Comparison of ENCODE assay signal across 8 cellular contexts in the genomic region with DNA sequence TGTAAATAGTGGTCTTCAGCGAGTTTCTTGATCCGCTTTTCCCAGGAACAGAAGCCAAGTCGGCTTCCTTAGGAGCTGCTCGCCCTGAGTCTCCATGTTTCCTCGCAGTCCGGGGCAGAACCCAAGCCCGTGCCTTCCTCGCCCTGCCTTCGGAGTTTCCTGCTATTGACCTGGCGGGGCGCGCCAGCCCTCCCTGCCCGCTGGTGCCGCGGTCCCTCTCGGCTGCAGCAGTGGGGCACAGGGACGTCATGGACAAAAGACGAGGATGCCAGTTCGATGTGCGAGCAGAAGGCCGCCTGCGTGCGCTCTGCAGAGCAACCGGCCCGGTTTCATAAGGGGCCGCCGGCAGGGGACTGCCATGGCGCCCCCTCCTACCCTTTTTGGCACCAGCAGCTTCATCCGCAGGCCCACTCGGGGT. TPM values are rescaled to one million over a fixed set of nuclear protein-coding genes. Genes with fewer than 3 reads are reported as not detected.
DNase-seq lines count a peak whose midpoint lies in the region; ATAC-seq, FAIRE-seq and TF ChIP-seq lines count a peak whose summit lies in the region.

No MANE protein-coding gene starts in this region.

- peak overlapping the region; percentile 75; the same call in 1 of the 2 replicates for H4K8ac ChIP-seq in H1 (ENCODE audit: extremely low read depth, insufficient read depth, low read length)

- WGBS in H1 (ENCODE audit: extremely low coverage in 1 of 2, insufficient coverage in 1 of 2, insufficient read length in 1 of 2, insufficient replicate concordance in 2 of 2, low coverage in 1 of 2, low lambda C conversion rate in 2 of 2, missing lambda C conversion rate in 1 of 2), 2 experiments = 23% methylated on average over 29 of the region's 30 CpGs; no CpG with 5 or more reads in 1 of the 2 experiments
- 12 to 19% methylated on average over 13 to 30 of the region's 30 CpGs for WGBS in upper lobe of left lung, 2 donors

- H3K79me1 ChIP-seq in H1 (ENCODE audit: low read depth, low read length) = no peaks in the 10 kb centered on the region

- H3K36me3 ChIP-seq in ES-I3 (ENCODE audit: insufficient read depth, low read length) (no peaks in the 10 kb centered on the region), H1 (ENCODE audit: control insufficient read depth in 2 of 4, insufficient read depth in 4 of 4, low read length in 3 of 4) (no peaks in the 10 kb centered on the region), muscle layer of colon (ENCODE audit: insufficient read depth, low read length) (no peaks in the 10 kb centered on the region), upper lobe of left lung (no peaks in the 10 kb centered on the region), OCI-LY7 (ENCODE audit: insufficient read depth, low read length) (no peaks in the 10 kb centered on the region)

- H2BK120ac ChIP-seq in H1 (replicated peaks; ENCODE audit: low read depth, low read length) = peak overlapping the region; percentile 47

- H2BK5ac ChIP-seq in H1 (ENCODE audit: low read depth, low read length) = peak overlapping the region; percentile 92

- H3K9ac ChIP-seq in ES-I3 (ENCODE audit: low read depth, low read length) = peak overlapping the region; percentile 55
- peak overlapping the region in 3 of 4 experiments; percentile 38 to 55 (median 49); a peak in 5 of 7 replicates for H3K9ac ChIP-seq in H1 (replicated peaks in 1 of 4; ENCODE audit: extremely low read depth in 1 of 4, low read depth in 3 of 4, low read length in 3 of 4)
- H3K9ac ChIP-seq in muscle layer of colon (ENCODE audit: low read length) = peak overlapping the region; percentile 46

- CTCF ChIA-PET in H1 (lab: Charles Lee; ENCODE audit: partially characterized antibody) (interaction anchor here (0.7 to 8.3 kb wide), 45 partner anchors 11 to 597 kb away, joined by 3 to 92 read pairs (median 5); a partner anchor contains a TSS), HEK293T (lab: Yijun Ruan, JAX) (no interaction called here), OCI-LY7 (lab: Charles Lee; ENCODE audit: unreplicated experiment) (no interaction called here)

- peak overlapping the region; percentile 73 for H2BK12ac ChIP-seq in H1 (ENCODE audit: low read depth, low read length)

- POLR2A ChIA-PET in H1 (lab: Charles Lee; ENCODE audit: partially characterized antibody) (interaction anchor here (0.6 to 4.0 kb wide), 13 partner anchors 30 to 339 kb away, joined by 3 to 63 read pairs (median 3); no protein-coding TSS in a partner anchor), HEK293T (lab: Yijun Ruan, JAX) (no interaction called here), OCI-LY7 (lab: Charles Lee) (no interaction called here)

- H3K27ac ChIP-seq in H1 (ENCODE audit: low read depth, low read length) = peak overlapping the region; percentile 87; the same call in 1 of the 2 replicates
- peak overlapping the region; percentile 71 for H3K27ac ChIP-seq in muscle layer of colon (ENCODE audit: low read depth, low read length)
- peak overlapping the region; percentile 54 to 79 (median 74) for H3K27ac ChIP-seq in upper lobe of left lung
- H3K27ac ChIP-seq in OCI-LY7 (ENCODE audit: low read depth, low read length, poor library complexity, severe bottlenecking) = no peak overlapping the region

- H2BK15ac ChIP-seq in H1 (ENCODE audit: low read length) = no peak overlapping the region

- H2AFZ ChIP-seq in H1 (ENCODE audit: low read length) = no peak overlapping the region
- no peak overlapping the region for H2AFZ ChIP-seq in OCI-LY7 (ENCODE audit: low read length)

- H3K4ac ChIP-seq in H1 (replicated peaks; ENCODE audit: insufficient read length, low read depth, low read length) = peak overlapping the region; percentile 99

- peak overlapping the region; percentile 12 for H3K14ac ChIP-seq in H1 (ENCODE audit: insufficient read length)

- DNase-seq in activated CD4-positive, alpha-beta T cell treated with anti-CD3 and anti-CD28 coated beads for 1 hour = peak; percentile 11
- peak in 1 of 2 experiments; percentile 74 for DNase-seq in H1 (ENCODE audit: low read depth in 1 of 2, low spot score in 2 of 2)
- peak; percentile 37 to 87 for DNase-seq in upper lobe of left lung
- no peak for DNase-seq in HEK293T (ENCODE audit: extremely low spot score)
- DNase-seq in OCI-LY7 (ENCODE audit: low spot score) = no peak

- no peaks in the 10 kb centered on the region for H3K9me2 ChIP-seq in OCI-LY7 (ENCODE audit: insufficient read depth, low read length)

- no peak; a peak in 1 of 3 replicates for TF ChIP-seq POLR2A in H1 (IDR thresholded peaks at IDR 0.05; ENCODE audit: control extremely low read depth in 1 of 2, low read depth in 2 of 2, low read length in 2 of 2)
- no peak for TF ChIP-seq POLR2A in upper lobe of left lung (IDR thresholded peaks at IDR 0.05)

- no peak overlapping the region for H2AK5ac ChIP-seq in H1 (ENCODE audit: low read depth, low read length)

- TF ChIP-seq CTCF in H1 (IDR thresholded peaks at IDR 0.05; ENCODE audit: control extremely low read depth in 1 of 3, insufficient read depth in 1 of 3, low read depth in 1 of 3, low read length in 3 of 3) (peak in 2 of 3 experiments; percentile 21 to 23; a peak in 2 of 4 replicates), upper lobe of left lung (IDR thresholded peaks at IDR 0.05) (no peak), OCI-LY7 (conservative IDR thresholded peaks at IDR 0.05; ENCODE audit: low read length) (no peak)

- H2BK20ac ChIP-seq in H1 (ENCODE audit: low read length) = no peak overlapping the region; the same call in 1 of the 2 replicates

- H3K56ac ChIP-seq in H1 (replicated peaks; ENCODE audit: insufficient read length, low read depth, low read length) = peak overlapping the region; percentile 73

- H3K9me3 ChIP-seq in ES-I3 (ENCODE audit: control insufficient read depth, insufficient read depth, low read length) (no peaks in the 10 kb centered on the region), H1 (ENCODE audit: insufficient read depth in 2 of 2, low read depth in 1 of 2, low read length in 1 of 2) (no peaks in the 10 kb centered on the region), muscle layer of colon (ENCODE audit: low read length) (no peaks in the 10 kb centered on the region), upper lobe of left lung (no peaks in the 10 kb centered on the region), OCI-LY7 (ENCODE audit: low read length) (no peaks in the 10 kb centered on the region)

- TF ChIP-seq EP300 in H1 (IDR thresholded peaks at IDR 0.05; ENCODE audit: borderline replicate concordance in 1 of 2, low read depth in 2 of 2, low read length in 2 of 2) (no peak), upper lobe of left lung (IDR thresholded peaks at IDR 0.05) (no peak)

- no peaks in the 10 kb centered on the region; the same call in 1 of the 2 replicates for H3K23me2 ChIP-seq in H1 (ENCODE audit: low read depth, low read length)

- ATAC-seq in HG02981 (IDR thresholded peaks at IDR 0.05; ENCODE audit: unreplicated experiment) = peak; percentile 28
- peak in 1 of 2 donors; percentile 74 for ATAC-seq in upper lobe of left lung (ENCODE audit: low FRiP score in 2 of 2)

- FAIRE-seq in H1 (lab: Jason Lieb, UNC) = no peak

- H3K4me2 ChIP-seq in H1 (ENCODE audit: insufficient read depth in 1 of 2, low read depth in 2 of 2, low read length in 2 of 2) = peak overlapping the region; percentile 61 to 77
- H3K4me2 ChIP-seq in OCI-LY7 (ENCODE audit: low read length) = no peak overlapping the region

- peak overlapping the region; percentile 99 for H4K91ac ChIP-seq in H1 (replicated peaks; ENCODE audit: insufficient read length, low read length)

- peak overlapping the region; percentile 21 to 50 (median 31) for H3K4me3 ChIP-seq in H1 (ENCODE audit: extremely low read depth in 1 of 4, insufficient read depth in 2 of 4, low read depth in 3 of 4, low read length in 4 of 4)
- peak overlapping the region; percentile 26 to 62 for H3K4me3 ChIP-seq in muscle layer of colon (ENCODE audit: low read depth in 1 of 2, low read length in 2 of 2)
- peak overlapping the region; percentile 0 to 47 (median 46) for H3K4me3 ChIP-seq in upper lobe of left lung
- no peak overlapping the region for H3K4me3 ChIP-seq in OCI-LY7 (ENCODE audit: low read depth, low read length, poor library complexity, severe bottlenecking)

- no peaks in the 10 kb centered on the region for H4K20me1 ChIP-seq in H1 (replicated peaks in 1 of 2; ENCODE audit: control insufficient read depth in 1 of 2, insufficient read depth in 2 of 2, low read length in 2 of 2)
- H4K20me1 ChIP-seq in OCI-LY7 (ENCODE audit: insufficient read depth, low read length) = no peaks in the 10 kb centered on the region

- H4K5ac ChIP-seq in H1 (ENCODE audit: insufficient read length, low read depth, low read length) = peak overlapping the region; percentile 98

- no peak overlapping the region for H3K23ac ChIP-seq in H1 (ENCODE audit: insufficient read length)

- H3K79me2 ChIP-seq in H1 (ENCODE audit: control insufficient read depth in 1 of 2, insufficient read depth in 2 of 2, low read length in 2 of 2) (peaks cover 0 to 7% of the 10 kb centered on the region in 2 experiments; a peak in 1 of 4 replicates), OCI-LY7 (ENCODE audit: insufficient read depth, low read depth, low read length) (no peaks in the 10 kb centered on the region)

- no TSS peak for BruUV-seq in OCI-LY7 (replicated peaks; lab: Mats Ljungman, UMichigan)

- intact Hi-C loops in OCI-LY7 (cut with micrococcal nuclease; ENCODE audit: unreplicated experiment) = loop anchor here (2.0 to 10.0 kb wide), 3 partner anchors 47 to 857 kb away; no protein-coding TSS in a partner anchor

- TF ChIP-seq RAD21 in H1 (IDR thresholded peaks at IDR 0.05 in 1 of 2, conservative IDR thresholded peaks at IDR 0.05 in 1 of 2; ENCODE audit: low read depth in 2 of 2, low read length in 2 of 2) = peak; percentile 6 to 33; a peak in 2 of 4 replicates

- H3K4me1 ChIP-seq in ES-I3 (ENCODE audit: insufficient read depth, low read length) (peaks cover 53% of the 10 kb centered on the region), H1 (replicated peaks in 1 of 4; ENCODE audit: control insufficient read depth in 3 of 4, insufficient read depth in 4 of 4, low read length in 3 of 4) (peaks cover 14 to 28% (median 21%) of the 10 kb centered on the region in 4 experiments), muscle layer of colon (ENCODE audit: insufficient read depth, low read length) (peaks cover 11% of the 10 kb centered on the region), upper lobe of left lung (peaks cover 8 to 21% (median 17%) of the 10 kb centered on the region in 4 donors), OCI-LY7 (ENCODE audit: insufficient read depth, low read length, poor library complexity, severe bottlenecking) (no peaks in the 10 kb centered on the region)

- H3K18ac ChIP-seq in H1 (ENCODE audit: extremely low read depth, low read length) = peak overlapping the region; percentile 99

- no peaks in the 10 kb centered on the region for H3K27me3 ChIP-seq in H1 (replicated peaks in 1 of 4; ENCODE audit: control insufficient read depth in 3 of 4, extremely low read depth in 1 of 4, insufficient read depth in 3 of 4, low read length in 3 of 4)
- no peaks in the 10 kb centered on the region for H3K27me3 ChIP-seq in muscle layer of colon (ENCODE audit: control insufficient read depth in 1 of 2, insufficient read depth in 2 of 2, low read length in 2 of 2)
- H3K27me3 ChIP-seq in upper lobe of left lung = peaks cover 0 to 2% (median 0%) of the 10 kb centered on the region in 4 donors

RNA-seq across cellular contexts. Expression of a gene that starts 51.4 kb away (rescaled TPM):
- 9.8 and 11.3 TPM in 2 replicates for total RNA-seq in H1 (2021; fragmentation: NEBNext Ultra II Directional; extraction: Animal tissue kit (Norgen Biotek cat#: 25700))
- 5.2 and 9.2 TPM in 2 replicates for polyA plus RNA-seq in H1 (2011; rRNA removed)
- polyA plus RNA-seq in H1 (2011; cell fraction: cytosol; rRNA removed) = 9.0 TPM
- 8.9 TPM for polyA plus RNA-seq in H1 (2011; cell fraction: nucleus; rRNA removed)
- 10.6 to 17.4 TPM (median 12.6 TPM) in 4 replicates for polyA plus RNA-seq in H1 (2012, experiment 1 of 2)
- 7.1 TPM for polyA plus RNA-seq in H1 (2012, experiment 2 of 2)
- 14.7 TPM for polyA plus RNA-seq in H1 (2013, experiment 1 of 2)
- polyA plus RNA-seq in H1 (2013, experiment 2 of 2) = 12.4 TPM
- polyA minus RNA-seq in H1 (2011; rRNA and poly(A)+ RNA removed) = 3.0 and 9.0 TPM in 2 replicates
- 3.5 TPM for polyA minus RNA-seq in H1 (2011; cell fraction: cytosol; rRNA and poly(A)+ RNA removed)
- polyA minus RNA-seq in H1 (2011; cell fraction: nucleus; rRNA and poly(A)+ RNA removed) = 17.8 TPM
- total RNA-seq in upper lobe of left lung = 10 to 100 TPM in 1 of 6 donors, 1 to 10 TPM in 5; 3.9 to 16.8 (median 5.8) TPM
- total RNA-seq in OCI-LY7 (2014; rRNA removed; shearing (Covaris generic)) = 2.8 and 4.1 TPM in 2 replicates
- total RNA-seq in OCI-LY7 (2022) = 6.5 and 7.2 TPM in 2 replicates

Comparison
In these comparisons a context has a peak if more than half of its experiments do, and no peak if none do; other contexts are left out.
1. DNase-seq: peak in activated CD4-positive, alpha-beta T cell treated with anti-CD3 and anti-CD28 coated beads for 1 hour (single experiment) and upper lobe of left lung (2 of 2); none in HEK293T (single experiment) and OCI-LY7 (single experiment).
2. CTCF ChIP-seq: peak in H1 (2 of 3); none in upper lobe of left lung (0 of 6) and OCI-LY7 (single experiment).
3. Peak in every context shown above with its lines, with median percentiles within 50 percentile points of each other: H3K9ac ChIP-seq.